16 cellular contexts compared by ENCODE assay signal in the genomic region with DNA sequence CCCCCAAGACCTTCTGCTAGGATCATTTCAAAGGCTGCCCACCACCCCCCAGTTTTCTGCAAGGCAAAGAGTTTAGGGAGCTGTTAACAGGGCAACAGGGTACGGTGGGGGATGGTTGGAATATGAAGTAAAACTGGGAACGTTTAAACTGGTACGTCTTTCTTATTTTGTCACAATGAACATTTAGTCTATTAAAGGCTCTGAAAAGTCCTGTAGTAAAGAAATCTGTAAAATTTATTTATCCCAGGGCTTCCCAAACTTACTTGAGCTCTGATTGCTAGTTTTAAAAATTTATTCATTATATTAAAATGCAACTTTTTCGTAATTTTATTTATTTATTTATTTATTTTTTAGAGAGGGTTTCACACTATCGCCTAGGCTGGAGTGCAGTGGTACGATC.
A peak's percentile ranks its signal among the peaks of the same experiment; 100 is the strongest.
DNase-seq lines count a peak whose midpoint lies in the region; ATAC-seq and TF ChIP-seq lines count a peak whose summit lies in the region.
"Had no signal": no experiment of that assay in that cellular context is flagged by ENCODE, and none has a peak within 500 bp of the region (broad histone marks: within the 10 kb centered on the region; RNA-seq: fewer than 3 reads in every experiment).

No MANE protein-coding gene starts in this region.

- H3K4me1 ChIP-seq in heart left ventricle = peaks cover 0 to 23% (median 0%) of the 10 kb centered on the region in 12 donors

- H3K27ac ChIP-seq in heart left ventricle = no peak overlapping the region
- H3K27ac ChIP-seq: GM23248, transverse colon had no signal

- H3K36me3 ChIP-seq in heart left ventricle = peaks cover 3 to 86% (median 58%) of the 10 kb centered on the region in 9 donors

- no peak for ATAC-seq in heart left ventricle
- ATAC-seq in activated B cell treated with CpG ODN at 0.5 μM for 24 hours (ENCODE audit: low read depth) = no peak
- ATAC-seq: gastroesophageal sphincter had no signal

- peaks cover 89% of the 10 kb centered on the region for H3K36me3 Mint-ChIP-seq in activated B cell treated with CpG ODN at 0.5 μM for 24 hours (ENCODE audit: low read depth)
- peaks cover 93% of the 10 kb centered on the region for H3K36me3 Mint-ChIP-seq in dendritic cell treated with granulocyte-macrophage colony-stimulating factor and Interleukin-4, amounts not matched to agents 40 ng/mL and 50 ng/mL, for 4 days (ENCODE audit: low read depth)

- DNase-seq in cardiac septum (ENCODE audit: low spot score) (peak; percentile 14), heart left ventricle (no peak), activated B cell treated with CpG ODN at 0.5 μM for 24 hours (no peak), NCI-H1436 treated with DMSO at 0.1 percent for 48 hours (lab: John Stamatoyannopoulos, UW) (no peak), occipital lobe (lab: John Stamatoyannopoulos, UW) (no peak), NCI-H2171 (lab: John Stamatoyannopoulos, UW) (no peak)
- DNase-seq: aorta; COR-L47; GM23248; NCI-H1694 treated with DMSO at 0.1 percent for 48 hours; NCI-H748 treated with DMSO at 0.1 percent for 48 hours; nephron progenitor cell; stimulated activated naive CD4-positive, alpha-beta T cell; transverse colon had no signal

- H3K4me3 ChIP-seq in heart left ventricle = no peak overlapping the region
- H3K4me3 ChIP-seq: gastroesophageal sphincter, GM23248, transverse colon had no signal

- no peaks in the 10 kb centered on the region for H3K27me3 Mint-ChIP-seq in activated B cell treated with CpG ODN at 0.5 μM for 24 hours
- no peaks in the 10 kb centered on the region for H3K27me3 Mint-ChIP-seq in dendritic cell treated with granulocyte-macrophage colony-stimulating factor and Interleukin-4, amounts not matched to agents 40 ng/mL and 50 ng/mL, for 4 days

- intact Hi-C loops in cardiac septum (cut with DNase I) = no loop called here
- intact Hi-C loops in heart left ventricle (cut with DNase I) = no loop called here
- intact Hi-C loops in activated B cell treated with CpG ODN at 0.5 μM for 24 hours (cut with micrococcal nuclease) = no loop called here
- intact Hi-C loops in dendritic cell treated with granulocyte-macrophage colony-stimulating factor and Interleukin-4, amounts not matched to agents 40 ng/mL and 50 ng/mL, for 4 days (cut with micrococcal nuclease) = no loop called here

- no peaks in the 10 kb centered on the region for H3K9me3 ChIP-seq in heart left ventricle
- H3K9me3 ChIP-seq: gastroesophageal sphincter, transverse colon had no signal

- TF ChIP-seq CTCF in heart left ventricle (IDR thresholded peaks at IDR 0.05) (no peak), activated B cell treated with CpG ODN at 0.5 μM for 24 hours (IDR thresholded peaks at IDR 0.05) (no peak)

- CTCF ChIA-PET in activated B cell treated with CpG ODN at 0.5 μM for 24 hours (lab: Charles Lee) = interaction anchor here (1.4 kb wide), 1 partner anchor 12 kb away, joined by 6 read pairs; no protein-coding TSS in a partner anchor

- peak overlapping the region; percentile 43 for H3K27ac Mint-ChIP-seq in activated B cell treated with CpG ODN at 0.5 μM for 24 hours
- peak overlapping the region; percentile 80 for H3K27ac Mint-ChIP-seq in dendritic cell treated with granulocyte-macrophage colony-stimulating factor and Interleukin-4, amounts not matched to agents 40 ng/mL and 50 ng/mL, for 4 days

- H3K4me1 Mint-ChIP-seq in activated B cell treated with CpG ODN at 0.5 μM for 24 hours = peaks cover 83% of the 10 kb centered on the region
- H3K4me1 Mint-ChIP-seq in dendritic cell treated with granulocyte-macrophage colony-stimulating factor and Interleukin-4, amounts not matched to agents 40 ng/mL and 50 ng/mL, for 4 days (ENCODE audit: low read depth) = peaks cover 68% of the 10 kb centered on the region

- POLR2A ChIA-PET in activated B cell treated with CpG ODN at 0.5 μM for 24 hours (lab: Charles Lee) = interaction anchor here (1.0 to 1.7 kb wide), 3 partner anchors 8 to 33 kb away, joined by 5 to 9 read pairs (median 5); no protein-coding TSS in a partner anchor

- WGBS in heart left ventricle, 4 donors = 90 to 98% (median 97%) methylated on average over 6 of the region's 6 CpGs

- no peak overlapping the region for H3K4me3 Mint-ChIP-seq in activated B cell treated with CpG ODN at 0.5 μM for 24 hours
- H3K4me3 Mint-ChIP-seq in dendritic cell treated with granulocyte-macrophage colony-stimulating factor and Interleukin-4, amounts not matched to agents 40 ng/mL and 50 ng/mL, for 4 days = no peak overlapping the region
- H3K4me3 Mint-ChIP-seq: nephron progenitor cell had no signal

- no peak for TF ChIP-seq POLR2A in heart left ventricle (IDR thresholded peaks at IDR 0.05)

- no peaks in the 10 kb centered on the region for H3K27me3 ChIP-seq in heart left ventricle
- H3K27me3 ChIP-seq: gastroesophageal sphincter, transverse colon had no signal

- H3K9me3 Mint-ChIP-seq in activated B cell treated with CpG ODN at 0.5 μM for 24 hours = no peaks in the 10 kb centered on the region
- no peaks in the 10 kb centered on the region for H3K9me3 Mint-ChIP-seq in dendritic cell treated with granulocyte-macrophage colony-stimulating factor and Interleukin-4, amounts not matched to agents 40 ng/mL and 50 ng/mL, for 4 days
- H3K9me3 Mint-ChIP-seq: nephron progenitor cell had no signal
